In the genomic region with DNA sequence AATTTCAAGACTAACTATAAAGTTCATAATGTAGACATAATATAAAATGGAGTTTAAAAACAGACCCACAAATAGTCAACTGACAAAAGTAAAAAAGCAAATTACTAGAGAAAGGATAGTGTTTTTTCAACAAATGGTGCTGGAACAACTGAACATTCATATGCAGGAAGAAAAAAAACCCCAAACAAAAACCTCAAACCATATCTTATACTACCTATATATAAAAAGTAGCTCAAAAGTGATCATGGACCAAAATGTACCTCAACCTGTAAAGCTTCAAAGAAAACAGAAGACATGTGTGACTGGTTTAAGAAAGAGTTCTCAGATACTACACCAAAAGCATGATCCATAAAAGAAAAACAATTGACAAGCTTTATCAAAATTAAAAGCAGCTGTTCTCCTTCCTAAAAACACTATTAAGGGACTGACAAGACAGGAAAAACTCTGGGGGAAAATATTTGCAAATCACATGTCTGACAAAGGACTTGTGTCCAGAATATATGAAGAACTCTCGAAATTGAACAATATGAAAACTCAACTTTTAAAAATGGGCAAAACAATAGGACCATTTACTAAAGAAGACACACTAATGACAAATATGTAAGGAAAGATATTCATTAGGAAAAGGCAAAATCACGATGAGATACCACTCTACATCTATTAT, we compare ENCODE assay signal across 13 cellular contexts. TPM values are rescaled to one million over a fixed set of nuclear protein-coding genes. Genes with fewer than 3 reads are reported as not detected.
DNase-seq lines count a peak whose midpoint lies in the region; ATAC-seq and TF ChIP-seq lines count a peak whose summit lies in the region.
"Had no signal": no experiment of that assay in that cellular context is flagged by ENCODE, and none has a peak within 500 bp of the region (broad histone marks: within the 10 kb centered on the region; RNA-seq: fewer than 3 reads in every experiment).

No MANE protein-coding gene starts in this region.

- in situ Hi-C loops in G401 (cut with HindIII; ENCODE audit: low sequenced_read_pairs): no loop called here

- H3K27ac Mint-ChIP-seq in activated T-cell treated with anti-CD3 and anti-CD28 coated beads, Interleukin-2, amount 50 U/mL, for 24 hours: peak overlapping the region; percentile 89
- H3K27ac Mint-ChIP-seq in T-helper 17 cell (peak overlapping the region; percentile 83), endothelial cell (ENCODE audit: unreplicated experiment) (peak overlapping the region; percentile 19)

- intact Hi-C loops in spleen (cut with DNase I; ENCODE audit: low total_unique reads): no loop called here

- peak; percentile 56 for ATAC-seq in T-helper 17 cell
- ATAC-seq: left lobe of liver had no signal

- peaks cover 0 to 98% (median 63%) of the 10 kb centered on the region in 6 donors for H3K36me3 ChIP-seq in spleen
- H3K36me3 ChIP-seq: ovary had no signal

- H3K27ac ChIP-seq in spleen: peak overlapping the region; percentile 2 to 44 (median 13)
- H3K27ac ChIP-seq: ovary had no signal

- peaks cover 45% of the 10 kb centered on the region for H3K4me1 Mint-ChIP-seq in activated T-cell treated with anti-CD3 and anti-CD28 coated beads, Interleukin-2, amount 50 U/mL, for 24 hours (ENCODE audit: low read depth)
- H3K4me1 Mint-ChIP-seq in T-helper 17 cell: peaks cover 29% of the 10 kb centered on the region
- H3K4me1 Mint-ChIP-seq in endothelial cell (ENCODE audit: unreplicated experiment): no peaks in the 10 kb centered on the region

- peaks cover 93% of the 10 kb centered on the region for H3K36me3 Mint-ChIP-seq in activated T-cell treated with anti-CD3 and anti-CD28 coated beads, Interleukin-2, amount 50 U/mL, for 24 hours (ENCODE audit: low read depth)
- no peaks in the 10 kb centered on the region for H3K36me3 Mint-ChIP-seq in T-helper 17 cell (ENCODE audit: low read depth)
- H3K36me3 Mint-ChIP-seq in endothelial cell (ENCODE audit: low read depth, unreplicated experiment): peaks cover 4% of the 10 kb centered on the region

- 77 to 94% (median 86%) methylated on average over 2 of the region's 2 CpGs for WGBS in spleen, 5 donors

- H3K27me3 Mint-ChIP-seq in activated T-cell treated with anti-CD3 and anti-CD28 coated beads, Interleukin-2, amount 50 U/mL, for 24 hours: no peaks in the 10 kb centered on the region
- H3K27me3 Mint-ChIP-seq in T-helper 17 cell: no peaks in the 10 kb centered on the region
- no peaks in the 10 kb centered on the region for H3K27me3 Mint-ChIP-seq in endothelial cell (ENCODE audit: unreplicated experiment)

- H3K9me3 ChIP-seq in T-helper 17 cell (ENCODE audit: control insufficient read depth, low read length, poor library complexity, severe bottlenecking): no peaks in the 10 kb centered on the region
- H3K9me3 ChIP-seq in spleen: no peaks in the 10 kb centered on the region
- H3K9me3 ChIP-seq: MG63, ovary had no signal

- H3K27me3 ChIP-seq in spleen (replicated peaks in 1 of 7): no peaks in the 10 kb centered on the region
- H3K27me3 ChIP-seq: MG63, ovary had no signal

- H3K9me3 Mint-ChIP-seq in activated T-cell treated with anti-CD3 and anti-CD28 coated beads, Interleukin-2, amount 50 U/mL, for 24 hours: no peaks in the 10 kb centered on the region
- no peaks in the 10 kb centered on the region for H3K9me3 Mint-ChIP-seq in endothelial cell (ENCODE audit: unreplicated experiment)

- DNase-seq in activated T-cell treated with anti-CD3 and anti-CD28 coated beads, Interleukin-2, amount 50 U/mL, for 24 hours: no peak
- DNase-seq in activated T-cell treated with anti-CD3 and anti-CD28 coated beads, Interleukin-2, amount 50 U/mL, for 1 hour: no peak
- DNase-seq in T-helper 17 cell: no peak
- no peak for DNase-seq in endothelial cell (ENCODE audit: low spot score)
- no peak for DNase-seq in spleen
- DNase-seq in G401 (ENCODE audit: low spot score): no peak
- no peak for DNase-seq in C1 segment of cervical spinal cord (lab: John Stamatoyannopoulos, UW)
- DNase-seq in LoVo (ENCODE audit: low spot score): no peak
- DNase-seq: DMS53, MG63, ovary, SW 1271 had no signal

- H3K4me3 Mint-ChIP-seq in activated T-cell treated with anti-CD3 and anti-CD28 coated beads, Interleukin-2, amount 50 U/mL, for 24 hours: peak overlapping the region; percentile 2
- peak overlapping the region; percentile 75 for H3K4me3 Mint-ChIP-seq in T-helper 17 cell
- no peak overlapping the region for H3K4me3 Mint-ChIP-seq in endothelial cell (ENCODE audit: unreplicated experiment)

- H3K4me1 ChIP-seq in spleen: peaks cover 11 to 96% (median 31%) of the 10 kb centered on the region in 6 donors

- TF ChIP-seq CTCF in endothelial cell (IDR thresholded peaks at IDR 0.05; ENCODE audit: unreplicated experiment): no peak
- TF ChIP-seq CTCF in spleen (IDR thresholded peaks at IDR 0.05 in 8 of 11, conservative IDR thresholded peaks at IDR 0.05 in 3 of 11): no peak

- TF ChIP-seq POLR2A in spleen (IDR thresholded peaks at IDR 0.05): no peak

- no peak overlapping the region for H3K4me3 ChIP-seq in spleen
- H3K4me3 ChIP-seq: MG63, ovary had no signal

RNA-seq across cellular contexts. Expression of a gene that starts 22.7 kb away (rescaled TPM):
- total RNA-seq in T-helper 17 cell (10 to 100 TPM; 87.1 to 90.2 TPM), endothelial cell (ENCODE audit: unreplicated experiment) (45.4 TPM), spleen (10 to 100 TPM; 34.5 to 55.0 (median 51.6) TPM)
- polyA plus RNA-seq in spleen: 1 to 10 TPM; 7.3 to 9.4 (median 8.3) TPM
- total RNA-seq in G401 (2014; rRNA removed; shearing (Covaris generic)): 6.9 and 8.5 TPM in 2 replicates

RNA-seq across cellular contexts. Expression of a gene that starts 31.0 kb away (rescaled TPM):
- total RNA-seq in T-helper 17 cell (100 to 1,000 TPM; 101 to 102 TPM), endothelial cell (ENCODE audit: unreplicated experiment) (180 TPM), spleen (100 to 1,000 TPM in 5 of 7 donors, 10 to 100 TPM in 2; 91.7 to 156 (median 122) TPM)
- polyA plus RNA-seq in spleen: 100 to 1,000 TPM; 108 to 162 (median 119) TPM
- 208 and 305 TPM in 2 replicates for total RNA-seq in G401 (2014; rRNA removed; shearing (Covaris generic))

Comparison
In these comparisons a context has a peak if more than half of its experiments do, and no peak if none do; other contexts are left out.
1. H3K27ac Mint-ChIP-seq: peak in every context shown above with its lines; median percentile 89 in activated T-cell treated with anti-CD3 and anti-CD28 coated beads, Interleukin-2, amount 50 U/mL, for 24 hours; 83 in T-helper 17 cell; 19 in endothelial cell.